Comparison of ENCODE assay signal across 24 cellular contexts in the genomic region with DNA sequence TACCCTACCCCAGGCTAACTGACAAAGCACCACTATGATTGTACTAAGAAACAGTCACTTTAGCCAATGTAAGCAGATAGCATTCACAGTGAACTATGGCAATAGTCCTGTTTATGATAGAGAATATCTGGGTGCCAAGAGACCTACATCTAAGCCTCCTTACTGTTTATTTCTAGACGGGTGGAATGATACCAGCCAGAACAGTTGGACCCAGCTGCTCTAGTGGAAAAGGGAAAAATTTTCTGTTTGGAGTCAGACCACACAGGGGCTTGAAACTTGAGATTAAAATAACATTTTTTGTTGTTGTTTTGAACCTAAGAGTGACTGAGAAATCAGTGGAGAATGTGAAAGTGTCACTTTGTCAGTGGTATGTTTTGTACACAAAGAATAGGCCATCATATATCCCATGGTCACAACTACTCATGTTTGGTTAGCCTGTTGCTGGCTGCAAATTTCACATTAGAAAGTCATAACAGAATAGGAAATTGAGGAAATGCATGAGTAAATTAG.
DNase-seq lines count a peak whose midpoint lies in the region; ATAC-seq and TF ChIP-seq lines count a peak whose summit lies in the region.
"Had no signal": no experiment of that assay in that cellular context is flagged by ENCODE, and none has a peak within 500 bp of the region (broad histone marks: within the 10 kb centered on the region; RNA-seq: fewer than 3 reads in every experiment).

No MANE protein-coding gene starts in this region.

- intact Hi-C loops in body of pancreas (cut with DNase I) (no loop called here), vagina (cut with DNase I) (no loop called here)

- no peak overlapping the region for H3K9ac ChIP-seq in smooth muscle cell (ENCODE audit: low read depth)

- peak overlapping the region; percentile 93 to 95 (median 94) for H3K27ac Mint-ChIP-seq in nephron
- H3K27ac Mint-ChIP-seq: CD8-positive, alpha-beta memory T cell; H9; HFFc6 had no signal

- peaks cover 29% of the 10 kb centered on the region for H3K4me1 ChIP-seq in ACC112 (ENCODE audit: control insufficient read depth, insufficient read depth, low read length, unreplicated experiment)
- peaks cover 39% of the 10 kb centered on the region for H3K4me1 ChIP-seq in SJSA1 (replicated peaks)
- H3K4me1 ChIP-seq in smooth muscle cell (ENCODE audit: low read depth) = no peaks in the 10 kb centered on the region
- no peaks in the 10 kb centered on the region for H3K4me1 ChIP-seq in body of pancreas
- H3K4me1 ChIP-seq in vagina = no peaks in the 10 kb centered on the region

- WGBS in smooth muscle cell (ENCODE audit: low lambda C conversion rate) = 49% methylated on average over 1 of the region's 1 CpG
- WGBS in body of pancreas, 2 donors = 9 to 35% methylated on average over 1 of the region's 1 CpG

- TF ChIP-seq CTCF in choroid plexus epithelial cell (conservative IDR thresholded peaks at IDR 0.05; ENCODE audit: low read depth, low read length) = no peak
- no peak for TF ChIP-seq CTCF in nephron (IDR thresholded peaks at IDR 0.05; ENCODE audit: unreplicated experiment in 3 of 3)
- TF ChIP-seq CTCF in smooth muscle cell (IDR thresholded peaks at IDR 0.05; ENCODE audit: borderline replicate concordance, insufficient read depth, poor library complexity, severe bottlenecking) = no peak
- no peak for TF ChIP-seq CTCF in body of pancreas (IDR thresholded peaks at IDR 0.05)
- TF ChIP-seq CTCF in vagina (IDR thresholded peaks at IDR 0.05) = no peak

- peaks cover 6% of the 10 kb centered on the region for H3K9me3 Mint-ChIP-seq in nephron

- no peak overlapping the region for H3K4me2 ChIP-seq in smooth muscle cell

- H3K36me3 ChIP-seq in ACC112 (ENCODE audit: insufficient read depth, low read length) = no peaks in the 10 kb centered on the region
- H3K36me3 ChIP-seq in SJSA1 = no peaks in the 10 kb centered on the region
- H3K36me3 ChIP-seq in smooth muscle cell (ENCODE audit: low read depth) = no peaks in the 10 kb centered on the region
- H3K36me3 ChIP-seq in body of pancreas (replicated peaks in 1 of 2; ENCODE audit: insufficient read depth in 1 of 2, low read depth in 2 of 2) = no peaks in the 10 kb centered on the region
- no peaks in the 10 kb centered on the region for H3K36me3 ChIP-seq in vagina

- H3K27ac ChIP-seq in ACC112 (ENCODE audit: low read depth, low read length) (peak overlapping the region; percentile 80), SJSA1 (peak overlapping the region; percentile 84), smooth muscle cell (ENCODE audit: low read depth) (no peak overlapping the region), body of pancreas (no peak overlapping the region), vagina (no peak overlapping the region)
- H3K27ac ChIP-seq: 22Rv1, C4-2B, RWPE1 had no signal

- DNase-seq in SJSA1 (ENCODE audit: low read depth in 1 of 2, low spot score in 2 of 2) (peak; percentile 45 to 87), choroid plexus epithelial cell (ENCODE audit: low read depth) (peak; percentile 16), smooth muscle cell (lab: John Stamatoyannopoulos, UW; ENCODE audit: unreplicated experiment) (no peak), body of pancreas (no peak), vagina (ENCODE audit: extremely low spot score in 2 of 2) (no peak), NCI-H510A treated with DMSO at 0.1 percent for 48 hours (lab: John Stamatoyannopoulos, UW) (no peak)
- DNase-seq: AML-193; CD8-positive, alpha-beta memory T cell; GDM1; H9; HFFc6; KBM-7; MM.1S; NCI-H1048; NCI-H1417 treated with DMSO at 0.1 percent for 48 hours; NCI-H187; NCI-H446 treated with DMSO at 0.1 percent for 48 hours; NCI-H748 treated with DMSO at 0.1 percent for 48 hours; SHP77 treated with DMSO at 0.1 percent for 48 hours had no signal

- ATAC-seq in body of pancreas = no peak

- H3K27me3 Mint-ChIP-seq in nephron (ENCODE audit: low read depth) = no peaks in the 10 kb centered on the region

- H3K4me1 Mint-ChIP-seq in nephron = peaks cover 53% of the 10 kb centered on the region
- H3K4me1 Mint-ChIP-seq: CD8-positive, alpha-beta memory T cell had no signal

- no peak overlapping the region for H3K4me3 ChIP-seq in ACC112 (ENCODE audit: low read depth, low read length)
- no peak overlapping the region for H3K4me3 ChIP-seq in SJSA1
- H3K4me3 ChIP-seq in choroid plexus epithelial cell (ENCODE audit: low read depth, low read length) = no peak overlapping the region
- no peak overlapping the region for H3K4me3 ChIP-seq in smooth muscle cell
- no peak overlapping the region for H3K4me3 ChIP-seq in body of pancreas
- no peak overlapping the region for H3K4me3 ChIP-seq in vagina

- no peaks in the 10 kb centered on the region for H3F3A ChIP-seq in smooth muscle cell (ENCODE audit: low read depth)

- H2AFZ ChIP-seq in ACC112 (ENCODE audit: low read length, unreplicated experiment) (peak overlapping the region; percentile 12), smooth muscle cell (ENCODE audit: low read depth) (no peak overlapping the region)

- TF ChIP-seq POLR2A in body of pancreas (IDR thresholded peaks at IDR 0.05) = no peak
- no peak for TF ChIP-seq POLR2A in vagina (IDR thresholded peaks at IDR 0.05)

- H3K79me2 ChIP-seq in ACC112 (ENCODE audit: control insufficient read depth, insufficient read depth, low read length, unreplicated experiment) = no peaks in the 10 kb centered on the region
- no peaks in the 10 kb centered on the region for H3K79me2 ChIP-seq in smooth muscle cell (ENCODE audit: low read depth)

- H3K27me3 ChIP-seq in ACC112 (ENCODE audit: insufficient read depth, low read length) (no peaks in the 10 kb centered on the region), SJSA1 (replicated peaks) (no peaks in the 10 kb centered on the region), smooth muscle cell (ENCODE audit: low read depth) (no peaks in the 10 kb centered on the region), body of pancreas (no peaks in the 10 kb centered on the region), vagina (no peaks in the 10 kb centered on the region)

- H3K9me3 ChIP-seq in SJSA1 (replicated peaks) = peaks cover 3% of the 10 kb centered on the region
- H3K9me3 ChIP-seq in smooth muscle cell (replicated peaks; ENCODE audit: low read depth) = peaks cover 3% of the 10 kb centered on the region
- H3K9me3 ChIP-seq in body of pancreas = no peaks in the 10 kb centered on the region
- H3K9me3 ChIP-seq in vagina = no peaks in the 10 kb centered on the region

- no peaks in the 10 kb centered on the region for H4K20me1 ChIP-seq in smooth muscle cell (ENCODE audit: low read depth)

- no peaks in the 10 kb centered on the region for H3K36me3 Mint-ChIP-seq in nephron (ENCODE audit: low read depth)
- H3K36me3 Mint-ChIP-seq: CD8-positive, alpha-beta memory T cell had no signal

- no peak overlapping the region for H3K4me3 Mint-ChIP-seq in nephron
- H3K4me3 Mint-ChIP-seq: CD8-positive, alpha-beta memory T cell; H9; HFFc6 had no signal

Comparison
In these comparisons a context has a peak if more than half of its experiments do, and no peak if none do; other contexts are left out.
1. H3K27ac ChIP-seq: peak in ACC112 (single experiment) and SJSA1 (single experiment); none in smooth muscle cell (single experiment), body of pancreas (0 of 4) and vagina (single experiment).
2. DNase-seq: peak in SJSA1 (2 of 2) and choroid plexus epithelial cell (single experiment); none in smooth muscle cell (single experiment), body of pancreas (0 of 4), vagina (0 of 2) and NCI-H510A treated with DMSO at 0.1 percent for 48 hours (single experiment).